In genomic region chr2:9857814-9858729, GRCh38 we compare ENCODE assay signal across 20 cellular contexts. TPM values are rescaled to one million over a fixed set of nuclear protein-coding genes. Genes with fewer than 3 reads are reported as not detected.
A peak's percentile ranks its signal among the peaks of the same experiment; 100 is the strongest.
DNase-seq lines count a peak whose midpoint lies in the region; ATAC-seq, FAIRE-seq and TF ChIP-seq lines count a peak whose summit lies in the region.
"Had no signal": no experiment of that assay in that cellular context is flagged by ENCODE, and none has a peak within 500 bp of the region (broad histone marks: within the 10 kb centered on the region; RNA-seq: fewer than 3 reads in every experiment).

No MANE protein-coding gene starts in this region.

- FAIRE-seq in kidney (lab: Jason Lieb, UNC) (no peak), small intestine (lab: Jason Lieb, UNC) (no peak)
- FAIRE-seq: D721Med, GM12878, GM18507 had no signal

- no peak overlapping the region for H3K4me3 ChIP-seq in OCI-LY7 (ENCODE audit: low read depth, low read length, poor library complexity, severe bottlenecking)
- H3K4me3 ChIP-seq in kidney (ENCODE audit: low read length in 2 of 2) = no peak overlapping the region
- H3K4me3 ChIP-seq in liver (ENCODE audit: low read depth in 1 of 3, low read length in 3 of 3) = no peak overlapping the region
- H3K4me3 ChIP-seq in small intestine (ENCODE audit: low read depth in 1 of 2, low read length in 2 of 2) = no peak overlapping the region
- no peak overlapping the region for H3K4me3 ChIP-seq in gastroesophageal sphincter
- H3K4me3 ChIP-seq: GM12878, GM23338 had no signal

- DNase-seq in OCI-LY7 (ENCODE audit: low spot score) (peak; percentile 9), kidney (no peak), small intestine (peak; percentile 46), retina (no peak)
- DNase-seq: CD4-positive, alpha-beta T cell; CD8-positive, alpha-beta memory T cell; DMS 273 treated with DMSO at 0.1 percent for 48 hours; DMS79; EL; GDM1; H9; HFFc6 had no signal

- no peak overlapping the region for H3K27ac ChIP-seq in OCI-LY7 (ENCODE audit: low read depth, low read length, poor library complexity, severe bottlenecking)
- peak overlapping the region; percentile 38 to 47 for H3K27ac ChIP-seq in kidney (ENCODE audit: low read depth in 2 of 2, low read length in 2 of 2)
- H3K27ac ChIP-seq in liver (ENCODE audit: low read depth in 1 of 2, low read length in 2 of 2) = no peak overlapping the region
- H3K27ac ChIP-seq in small intestine (ENCODE audit: low read depth in 1 of 2, low read length in 1 of 2) = no peak overlapping the region
- no peak overlapping the region for H3K27ac ChIP-seq in gastroesophageal sphincter

- H4K20me1 ChIP-seq in OCI-LY7 (ENCODE audit: insufficient read depth, low read length) = no peaks in the 10 kb centered on the region

- CTCF ChIA-PET in OCI-LY7 (lab: Charles Lee; ENCODE audit: unreplicated experiment) = no interaction called here

- BruUV-seq in OCI-LY7 (replicated peaks; lab: Mats Ljungman, UMichigan) = no TSS peak

- peaks cover 35% of the 10 kb centered on the region for H3K9me3 ChIP-seq in OCI-LY7 (ENCODE audit: low read length)
- H3K9me3 ChIP-seq in kidney (ENCODE audit: control insufficient read depth in 1 of 2, low read length in 2 of 2) = no peaks in the 10 kb centered on the region
- peaks cover 0 to 8% (median 3%) of the 10 kb centered on the region in 4 donors for H3K9me3 ChIP-seq in liver (ENCODE audit: control insufficient read depth in 4 of 4, low read length in 3 of 4)
- H3K9me3 ChIP-seq in small intestine (ENCODE audit: control insufficient read depth, low read depth) = no peaks in the 10 kb centered on the region
- H3K9me3 ChIP-seq in gastroesophageal sphincter = no peaks in the 10 kb centered on the region

- H3K79me2 ChIP-seq in OCI-LY7 (ENCODE audit: insufficient read depth, low read depth, low read length) = no peaks in the 10 kb centered on the region

- intact Hi-C loops in OCI-LY7 (cut with micrococcal nuclease; ENCODE audit: unreplicated experiment) = no loop called here
- intact Hi-C loops in kidney (cut with DNase I) = no loop called here

- WGBS in liver = 83% methylated on average over 7 of the region's 7 CpGs
- 89 to 97% (median 96%) methylated on average over 7 of the region's 7 CpGs for WGBS in small intestine, 3 donors
- WGBS in gastroesophageal sphincter (ENCODE audit: low coverage in 1 of 2), 2 donors = 100% methylated on average over 5 of the region's 7 CpGs; no CpG with 5 or more reads in 1 of the 2 donors

- H3K27me3 ChIP-seq in liver (ENCODE audit: control insufficient read depth in 4 of 4, insufficient read depth in 4 of 4, low read length in 3 of 4) = no peaks in the 10 kb centered on the region
- no peaks in the 10 kb centered on the region for H3K27me3 ChIP-seq in small intestine (ENCODE audit: control insufficient read depth in 2 of 2, insufficient read depth in 2 of 2, low read length in 2 of 2)
- H3K27me3 ChIP-seq in gastroesophageal sphincter = no peaks in the 10 kb centered on the region

- peaks cover 81% of the 10 kb centered on the region for H3K36me3 ChIP-seq in OCI-LY7 (ENCODE audit: insufficient read depth, low read length)
- peaks cover 4 to 14% of the 10 kb centered on the region in 2 donors for H3K36me3 ChIP-seq in kidney (ENCODE audit: control insufficient read depth in 1 of 2, insufficient read depth in 2 of 2, low read length in 2 of 2)
- peaks cover 2 to 19% (median 7%) of the 10 kb centered on the region in 4 donors for H3K36me3 ChIP-seq in liver (ENCODE audit: control insufficient read depth in 4 of 4, insufficient read depth in 3 of 4, low read depth in 1 of 4, low read length in 3 of 4)
- H3K36me3 ChIP-seq in small intestine (ENCODE audit: control insufficient read depth in 2 of 2, insufficient read depth in 2 of 2, low read length in 2 of 2) = peaks cover 2 to 8% of the 10 kb centered on the region in 2 donors
- H3K36me3 ChIP-seq in gastroesophageal sphincter = peaks cover 0 to 71% of the 10 kb centered on the region in 2 donors

- H2AFZ ChIP-seq in OCI-LY7 (ENCODE audit: low read length) = no peak overlapping the region
- H2AFZ ChIP-seq: GM23338 had no signal

- ATAC-seq in gastroesophageal sphincter = no peak
- ATAC-seq in HG03196 (IDR thresholded peaks at IDR 0.05; ENCODE audit: unreplicated experiment) = no peak
- no peak for ATAC-seq in HG03045 (IDR thresholded peaks at IDR 0.05; ENCODE audit: unreplicated experiment)
- ATAC-seq: GM12878, GM23338 had no signal

- no peak for TF ChIP-seq POLR2A in gastroesophageal sphincter (IDR thresholded peaks at IDR 0.05)

- no peaks in the 10 kb centered on the region for H3K9me2 ChIP-seq in OCI-LY7 (ENCODE audit: insufficient read depth, low read length)

- TF ChIP-seq RAD21 in liver (IDR thresholded peaks at IDR 0.05) = peak in 1 of 2 donors; percentile 10

- TF ChIP-seq CTCF in OCI-LY7 (conservative IDR thresholded peaks at IDR 0.05; ENCODE audit: low read length) (no peak), kidney (IDR thresholded peaks at IDR 0.05; ENCODE audit: borderline replicate concordance, extremely low read depth, insufficient read depth) (no peak), liver (IDR thresholded peaks at IDR 0.05; ENCODE audit: low read depth, low read length, missing input control) (no peak), gastroesophageal sphincter (IDR thresholded peaks at IDR 0.05) (no peak)

- no peak overlapping the region for H3K4me2 ChIP-seq in OCI-LY7 (ENCODE audit: low read length)
- H3K4me2 ChIP-seq: GM23338 had no signal

- H3K9ac ChIP-seq in kidney (ENCODE audit: low read length in 2 of 2) = no peak overlapping the region
- H3K9ac ChIP-seq in liver (ENCODE audit: low read depth in 1 of 2, low read length in 2 of 2) = no peak overlapping the region

- TF ChIP-seq EP300 in gastroesophageal sphincter (IDR thresholded peaks at IDR 0.05) = no peak

- H3K4me1 ChIP-seq in OCI-LY7 (ENCODE audit: insufficient read depth, low read length, poor library complexity, severe bottlenecking) (no peaks in the 10 kb centered on the region), kidney (ENCODE audit: control insufficient read depth in 1 of 2, insufficient read depth in 1 of 2, low read depth in 1 of 2, low read length in 2 of 2) (peaks cover 5 to 6% of the 10 kb centered on the region in 2 donors), liver (ENCODE audit: control insufficient read depth in 4 of 4, insufficient read depth in 4 of 4, low read length in 3 of 4) (no peaks in the 10 kb centered on the region), small intestine (ENCODE audit: control insufficient read depth in 2 of 2, insufficient read depth in 1 of 2, low read depth in 1 of 2, low read length in 1 of 2) (no peaks in the 10 kb centered on the region), gastroesophageal sphincter (no peaks in the 10 kb centered on the region)

- POLR2A ChIA-PET in OCI-LY7 (lab: Charles Lee) = no interaction called here

TF ChIP-seq in liver, 16 proteins besides CTCF, POLR2A, EP300 and RAD21:
- TF ChIP-seq RXRA (IDR thresholded peaks at IDR 0.05) (peak in 1 of 2 donors; percentile 28), HNF4A (conservative IDR thresholded peaks at IDR 0.05) (peak; percentile 80 to 91), HNF4G (IDR thresholded peaks at IDR 0.05) (peak; percentile 77), SP1 (IDR thresholded peaks at IDR 0.05) (peak; percentile 59), NR2F2 (IDR thresholded peaks at IDR 0.05) (no peak)
- TF ChIP-seq, protein P1, sequence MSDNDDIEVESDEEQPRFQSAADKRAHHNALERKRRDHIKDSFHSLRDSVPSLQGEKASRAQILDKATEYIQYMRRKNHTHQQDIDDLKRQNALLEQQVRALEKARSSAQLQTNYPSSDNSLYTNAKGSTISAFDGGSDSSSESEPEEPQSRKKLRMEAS (IDR thresholded peaks at IDR 0.05) = no peak

RNA-seq across cellular contexts. Expression of gene TAF1B, which starts 14.8 kb away (rescaled TPM):
- 25.1 and 31.1 TPM in 2 replicates for total RNA-seq in OCI-LY7 (2014; rRNA removed; shearing (Covaris generic))
- total RNA-seq in OCI-LY7 (2022) = 35.3 and 39.6 TPM in 2 replicates
- total RNA-seq in kidney = 27.7 TPM
- polyA plus RNA-seq in kidney (ENCODE audit: insufficient read depth, low read depth, low replicate concordance) = 8.8 TPM
- total RNA-seq in liver = 10 to 100 TPM in 1 of 2 donors, 1 to 10 TPM in 1; 7.4 to 17.2 TPM
- polyA plus RNA-seq in liver = 1 to 10 TPM; 3.1 to 3.8 TPM
- 1 to 10 TPM; 1.1 to 6.0 (median 2.2) TPM for polyA plus RNA-seq in small intestine
- total RNA-seq in gastroesophageal sphincter = 10 to 100 TPM in 1 of 4 donors, 1 to 10 TPM in 3; 6.2 to 15.6 (median 8.5) TPM

Comparison
In these comparisons a context has a peak if more than half of its experiments do, and no peak if none do; other contexts are left out.
1. DNase-seq: peak in OCI-LY7 (single experiment) and small intestine (single experiment); none in kidney (single experiment) and retina (single experiment).
2. H3K27ac ChIP-seq: peak in kidney (2 of 2); none in OCI-LY7 (single experiment), liver (0 of 2), small intestine (0 of 2) and gastroesophageal sphincter (0 of 4).